16 cellular contexts compared by ENCODE assay signal in genomic region chr17:57548421-57549385, GRCh38.
DNase-seq lines count a peak whose midpoint lies in the region; ATAC-seq, FAIRE-seq and TF ChIP-seq lines count a peak whose summit lies in the region.
"Had no signal": no experiment of that assay in that cellular context is flagged by ENCODE, and none has a peak within 500 bp of the region (broad histone marks: within the 10 kb centered on the region; RNA-seq: fewer than 3 reads in every experiment).

No MANE protein-coding gene starts in this region.

- no peak for DNase-seq in activated CD8-positive, alpha-beta T cell treated with anti-CD3 and anti-CD28 coated beads for 36 hours
- DNase-seq in activated CD8-positive, alpha-beta T cell treated with anti-CD3 and anti-CD28 coated beads, Interleukin-2, amount 10 ng/mL, durations not matched to agents 7 days and 5 days = no peak
- DNase-seq in astrocyte (ENCODE audit: low read depth) (peak; percentile 55), kidney (peak; percentile 88), urothelium cell line (ENCODE audit: low spot score) (peak; percentile 34), transverse colon (no peak)
- no peak for DNase-seq in activated CD4-positive, CD25-positive, alpha-beta regulatory T cell (lab: John Stamatoyannopoulos, UW)
- DNase-seq: ACHN; activated CD4-positive, alpha-beta T cell treated with anti-CD3 and anti-CD28 coated beads for 4 hours; cortex of kidney; head of caudate nucleus; KG1; NCI-H345; stimulated activated CD4-positive, alpha-beta T cell treated with anti-CD3 and anti-CD28 coated beads, Interleukin-12 subunit alpha, Interleukin-12 subunit beta, amount 100 ng/mL, for 4 hours had no signal

- no peak for TF ChIP-seq EP300 in transverse colon (IDR thresholded peaks at IDR 0.05; ENCODE audit: low read depth)

- H3K9ac ChIP-seq in astrocyte (ENCODE audit: low read length) (peak overlapping the region; percentile 20), kidney (ENCODE audit: low read length in 2 of 2) (no peak overlapping the region)

- intact Hi-C loops in activated CD8-positive, alpha-beta T cell treated with anti-CD3 and anti-CD28 coated beads for 36 hours (cut with micrococcal nuclease) = no loop called here
- intact Hi-C loops in kidney (cut with DNase I) (no loop called here), transverse colon (cut with DNase I; ENCODE audit: low total_unique reads) (no loop called here)

- peaks cover 2% of the 10 kb centered on the region for H3K79me2 ChIP-seq in astrocyte (ENCODE audit: insufficient read depth, low read length)

- CTCF ChIA-PET in activated CD8-positive, alpha-beta T cell treated with anti-CD3 and anti-CD28 coated beads for 36 hours (lab: Charles Lee) = interaction anchor here (1.3 to 1.4 kb wide), 2 partner anchors 123 to 306 kb away, joined by 4 to 10 read pairs; no protein-coding TSS in a partner anchor
- CTCF ChIA-PET in activated CD8-positive, alpha-beta T cell treated with anti-CD3 and anti-CD28 coated beads, Interleukin-2, amount 10 ng/mL, durations not matched to agents 7 days and 5 days (lab: Charles Lee) = interaction anchor here (1.0 to 5.1 kb wide), 2 partner anchors 123 to 306 kb away, joined by 3 to 32 read pairs; no protein-coding TSS in a partner anchor

- ATAC-seq in activated CD8-positive, alpha-beta T cell treated with anti-CD3 and anti-CD28 coated beads for 36 hours = no peak
- ATAC-seq in activated CD8-positive, alpha-beta T cell treated with anti-CD3 and anti-CD28 coated beads, Interleukin-2, amount 10 ng/mL, durations not matched to agents 7 days and 5 days = no peak
- ATAC-seq in GM21619 (IDR thresholded peaks at IDR 0.05; ENCODE audit: unreplicated experiment) = no peak

- no peaks in the 10 kb centered on the region for H3K9me3 ChIP-seq in astrocyte (ENCODE audit: insufficient read depth, low read depth, low read length)
- H3K9me3 ChIP-seq in kidney (ENCODE audit: control insufficient read depth in 1 of 2, low read length in 2 of 2) = no peaks in the 10 kb centered on the region
- H3K9me3 ChIP-seq in transverse colon = no peaks in the 10 kb centered on the region

- FAIRE-seq in astrocyte (lab: Jason Lieb, UNC) (no peak), kidney (lab: Jason Lieb, UNC) (no peak), urothelium cell line (lab: Jason Lieb, UNC) (no peak)
- FAIRE-seq: G401.6 had no signal

- no peaks in the 10 kb centered on the region for H3K36me3 Mint-ChIP-seq in activated CD8-positive, alpha-beta T cell treated with anti-CD3 and anti-CD28 coated beads for 36 hours (ENCODE audit: low read depth)
- no peaks in the 10 kb centered on the region for H3K36me3 Mint-ChIP-seq in activated CD8-positive, alpha-beta T cell treated with anti-CD3 and anti-CD28 coated beads, Interleukin-2, amount 10 ng/mL, durations not matched to agents 7 days and 5 days (ENCODE audit: low read depth)
- H3K36me3 Mint-ChIP-seq in astrocyte (ENCODE audit: low read depth, unreplicated experiment) = peaks cover 8% of the 10 kb centered on the region

- peak overlapping the region; percentile 60 for H3K4me2 ChIP-seq in astrocyte (ENCODE audit: low read length)

- POLR2A ChIA-PET in activated CD8-positive, alpha-beta T cell treated with anti-CD3 and anti-CD28 coated beads for 36 hours (lab: Charles Lee) = no interaction called here
- POLR2A ChIA-PET in activated CD8-positive, alpha-beta T cell treated with anti-CD3 and anti-CD28 coated beads, Interleukin-2, amount 10 ng/mL, durations not matched to agents 7 days and 5 days (lab: Charles Lee) = interaction anchor here (0.7 kb wide), 1 partner anchor 26 kb away, joined by 4 read pairs; no protein-coding TSS in a partner anchor

- no peaks in the 10 kb centered on the region for H3K9me3 Mint-ChIP-seq in activated CD8-positive, alpha-beta T cell treated with anti-CD3 and anti-CD28 coated beads for 36 hours
- no peaks in the 10 kb centered on the region for H3K9me3 Mint-ChIP-seq in activated CD8-positive, alpha-beta T cell treated with anti-CD3 and anti-CD28 coated beads, Interleukin-2, amount 10 ng/mL, durations not matched to agents 7 days and 5 days (ENCODE audit: insufficient read depth)
- peaks cover 2% of the 10 kb centered on the region for H3K9me3 Mint-ChIP-seq in astrocyte (ENCODE audit: unreplicated experiment)

- H3K4me1 Mint-ChIP-seq in activated CD8-positive, alpha-beta T cell treated with anti-CD3 and anti-CD28 coated beads for 36 hours (ENCODE audit: low read depth) = peaks cover 52% of the 10 kb centered on the region
- H3K4me1 Mint-ChIP-seq in activated CD8-positive, alpha-beta T cell treated with anti-CD3 and anti-CD28 coated beads, Interleukin-2, amount 10 ng/mL, durations not matched to agents 7 days and 5 days (ENCODE audit: low read depth) = peaks cover 34% of the 10 kb centered on the region
- H3K4me1 Mint-ChIP-seq in astrocyte (ENCODE audit: low read depth, unreplicated experiment) = peaks cover 17% of the 10 kb centered on the region

- 82 to 90% methylated on average over 11 to 18 of the region's 18 CpGs for WGBS in transverse colon (ENCODE audit: low coverage in 1 of 2), 2 donors

- H3K36me3 ChIP-seq in astrocyte (ENCODE audit: insufficient read depth, low read length) (no peaks in the 10 kb centered on the region), kidney (ENCODE audit: control insufficient read depth in 1 of 2, insufficient read depth in 2 of 2, low read length in 2 of 2) (no peaks in the 10 kb centered on the region), transverse colon (no peaks in the 10 kb centered on the region)

- H3K4me3 Mint-ChIP-seq in activated CD8-positive, alpha-beta T cell treated with anti-CD3 and anti-CD28 coated beads for 36 hours = no peak overlapping the region
- no peak overlapping the region for H3K4me3 Mint-ChIP-seq in activated CD8-positive, alpha-beta T cell treated with anti-CD3 and anti-CD28 coated beads, Interleukin-2, amount 10 ng/mL, durations not matched to agents 7 days and 5 days
- H3K4me3 Mint-ChIP-seq in astrocyte (ENCODE audit: unreplicated experiment) = no peak overlapping the region

- H3K4me3 ChIP-seq in astrocyte (ENCODE audit: insufficient read depth, low read depth, low read length) (no peak overlapping the region), kidney (ENCODE audit: low read length in 2 of 2) (no peak overlapping the region), transverse colon (no peak overlapping the region)

- no peak for TF ChIP-seq POLR2A in transverse colon (IDR thresholded peaks at IDR 0.05)

- no peaks in the 10 kb centered on the region for H3K27me3 Mint-ChIP-seq in activated CD8-positive, alpha-beta T cell treated with anti-CD3 and anti-CD28 coated beads for 36 hours
- H3K27me3 Mint-ChIP-seq in activated CD8-positive, alpha-beta T cell treated with anti-CD3 and anti-CD28 coated beads, Interleukin-2, amount 10 ng/mL, durations not matched to agents 7 days and 5 days (ENCODE audit: low read depth) = no peaks in the 10 kb centered on the region
- H3K27me3 Mint-ChIP-seq in astrocyte (ENCODE audit: low read depth, unreplicated experiment) = no peaks in the 10 kb centered on the region

- peak overlapping the region; percentile 39 for H3K27ac Mint-ChIP-seq in activated CD8-positive, alpha-beta T cell treated with anti-CD3 and anti-CD28 coated beads for 36 hours
- no peak overlapping the region for H3K27ac Mint-ChIP-seq in activated CD8-positive, alpha-beta T cell treated with anti-CD3 and anti-CD28 coated beads, Interleukin-2, amount 10 ng/mL, durations not matched to agents 7 days and 5 days
- no peak overlapping the region for H3K27ac Mint-ChIP-seq in astrocyte (ENCODE audit: unreplicated experiment)

- peaks cover 8% of the 10 kb centered on the region for H4K20me1 ChIP-seq in astrocyte (ENCODE audit: insufficient read depth, low read length)

- H3K27ac ChIP-seq in astrocyte (ENCODE audit: low read depth, low read length) (no peak overlapping the region), kidney (ENCODE audit: low read depth in 2 of 2, low read length in 2 of 2) (no peak overlapping the region), transverse colon (no peak overlapping the region)

- in situ Hi-C loops in transverse colon (cut with MboI; ENCODE audit: low pct_ligation_motif_present in 1 of 4, low pct_unique_long_range_greater_than_20kb in 1 of 4, low sequenced_read_pairs in 3 of 4) = no loop called here

- TF ChIP-seq CTCF in activated CD8-positive, alpha-beta T cell treated with anti-CD3 and anti-CD28 coated beads for 36 hours (IDR thresholded peaks at IDR 0.05) = no peak
- no peak for TF ChIP-seq CTCF in astrocyte (IDR thresholded peaks at IDR 0.05; ENCODE audit: insufficient read depth, low read depth, low read length)
- TF ChIP-seq CTCF in kidney (IDR thresholded peaks at IDR 0.05; ENCODE audit: borderline replicate concordance, extremely low read depth, insufficient read depth) = no peak
- no peak for TF ChIP-seq CTCF in transverse colon (IDR thresholded peaks at IDR 0.05)

- H3K27me3 ChIP-seq in astrocyte (ENCODE audit: insufficient read depth, low read length) = no peaks in the 10 kb centered on the region
- H3K27me3 ChIP-seq in transverse colon = no peaks in the 10 kb centered on the region

- no peak overlapping the region for H2AFZ ChIP-seq in astrocyte (ENCODE audit: low read depth, low read length)

- peaks cover 28% of the 10 kb centered on the region for H3K4me1 ChIP-seq in astrocyte (ENCODE audit: insufficient read depth, low read length)
- peaks cover 12 to 30% of the 10 kb centered on the region in 2 donors for H3K4me1 ChIP-seq in kidney (ENCODE audit: control insufficient read depth in 1 of 2, insufficient read depth in 1 of 2, low read depth in 1 of 2, low read length in 2 of 2)
- H3K4me1 ChIP-seq in transverse colon = peaks cover 0 to 24% (median 7%) of the 10 kb centered on the region in 4 donors

Comparison
In these comparisons a context has a peak if more than half of its experiments do, and no peak if none do; other contexts are left out.
1. DNase-seq: peak in astrocyte (single experiment), kidney (single experiment) and urothelium cell line (single experiment); none in activated CD8-positive, alpha-beta T cell treated with anti-CD3 and anti-CD28 coated beads for 36 hours (single experiment), activated CD8-positive, alpha-beta T cell treated with anti-CD3 and anti-CD28 coated beads, Interleukin-2, amount 10 ng/mL, durations not matched to agents 7 days and 5 days (single experiment), transverse colon (single experiment) and activated CD4-positive, CD25-positive, alpha-beta regulatory T cell (0 of 4).